ENCODE assay signal across 10 cellular contexts in genomic region chr11:12175694-12176241, GRCh38.
A peak's percentile ranks its signal among the peaks of the same experiment; 100 is the strongest.
DNase-seq lines count a peak whose midpoint lies in the region; ATAC-seq and TF ChIP-seq lines count a peak whose summit lies in the region.
"Had no signal": no experiment of that assay in that cellular context is flagged by ENCODE, and none has a peak within 500 bp of the region (broad histone marks: within the 10 kb centered on the region; RNA-seq: fewer than 3 reads in every experiment).

No MANE protein-coding gene starts in this region.

- H3K9me3 ChIP-seq in PC-3 (ENCODE audit: low read length) (no peaks in the 10 kb centered on the region), adrenal gland (replicated peaks in 1 of 3) (no peaks in the 10 kb centered on the region)
- H3K9me3 ChIP-seq: prostate gland had no signal

- H3K36me3 ChIP-seq in PC-3 (ENCODE audit: low read depth, low read length) (peaks cover 8% of the 10 kb centered on the region), adrenal gland (replicated peaks in 1 of 2) (no peaks in the 10 kb centered on the region)
- H3K36me3 ChIP-seq: prostate gland had no signal

- CTCF ChIA-PET in PC-3 (lab: Charles Lee) = no interaction called here

- peak overlapping the region; percentile 58 for H3K4me2 ChIP-seq in PC-3 (ENCODE audit: low read length)

- DNase-seq in PC-3 (peak; percentile 91), chondrocyte (ENCODE audit: low spot score) (no peak), adrenal gland (no peak), activated gamma-delta T cell (lab: John Stamatoyannopoulos, UW) (no peak)
- DNase-seq in stimulated activated naive CD4-positive, alpha-beta T cell treated with Interleukin-2 at 50 U/mL for 16 hours (lab: John Stamatoyannopoulos, UW) = no peak
- DNase-seq: Right ventricle myocardium superior had no signal

- H3K4me1 ChIP-seq in PC-3 (ENCODE audit: insufficient read depth, low read length) (peaks cover 63% of the 10 kb centered on the region), adrenal gland (replicated peaks in 1 of 2) (no peaks in the 10 kb centered on the region)
- H3K4me1 ChIP-seq: prostate gland had no signal

- intact Hi-C loops in PC-3 (cut with micrococcal nuclease) = no loop called here
- intact Hi-C loops in adrenal gland (cut with DNase I) = no loop called here

- H3F3A ChIP-seq in PC-3 (ENCODE audit: low read length, unreplicated experiment) = peaks cover 10% of the 10 kb centered on the region

- peaks cover 22% of the 10 kb centered on the region for H3K36me3 Mint-ChIP-seq in chondrocyte (ENCODE audit: low read depth)

- H3K27ac Mint-ChIP-seq in chondrocyte (ENCODE audit: unreplicated experiment) = peak overlapping the region; percentile 88

- TF ChIP-seq CTCF in PC-3 (conservative IDR thresholded peaks at IDR 0.05; ENCODE audit: low read depth, low read length) (no peak), chondrocyte (IDR thresholded peaks at IDR 0.05) (no peak), adrenal gland (IDR thresholded peaks at IDR 0.05) (no peak)

- WGBS in adrenal gland, 4 donors = 31 to 64% (median 34%) methylated on average over 4 of the region's 4 CpGs

- no peak for TF ChIP-seq POLR2A in adrenal gland (IDR thresholded peaks at IDR 0.05)

- no peak overlapping the region for H2AFZ ChIP-seq in PC-3 (ENCODE audit: low read length)

- no peaks in the 10 kb centered on the region for H3K9me2 ChIP-seq in PC-3 (replicated peaks; ENCODE audit: low read length)

- H4K20me1 ChIP-seq in PC-3 (ENCODE audit: low read length) = no peaks in the 10 kb centered on the region

- H3K4me3 ChIP-seq in PC-3 (ENCODE audit: low read length) (no peak overlapping the region), skin epidermis (no peak overlapping the region), adrenal gland (no peak overlapping the region)
- H3K4me3 ChIP-seq: prostate gland had no signal

- POLR2A ChIA-PET in PC-3 (lab: Charles Lee; ENCODE audit: unreplicated experiment) = interaction anchor here (0.5 to 0.6 kb wide), 2 partner anchors 11 to 54 kb away, joined by 3 to 5 read pairs; no protein-coding TSS in a partner anchor

- no peak overlapping the region for H3K4me3 Mint-ChIP-seq in chondrocyte (ENCODE audit: unreplicated experiment)

- BruUV-seq in PC-3 (replicated peaks; lab: Mats Ljungman, UMichigan) = TSS peak; percentile 87

- no peaks in the 10 kb centered on the region for H3K27me3 Mint-ChIP-seq in chondrocyte (ENCODE audit: low read depth)

- H3K79me2 ChIP-seq in PC-3 (ENCODE audit: low read length) = peaks cover 66% of the 10 kb centered on the region

- H3K4me1 Mint-ChIP-seq in chondrocyte (ENCODE audit: low read depth) = peaks cover 79% of the 10 kb centered on the region

- H3K27me3 ChIP-seq in PC-3 (ENCODE audit: low read length) (no peaks in the 10 kb centered on the region), adrenal gland (no peaks in the 10 kb centered on the region)

- H3K27ac ChIP-seq in PC-3 (ENCODE audit: low read length) = peak overlapping the region; percentile 97
- peak overlapping the region in 13 of 21 experiments; percentile 0 to 78 (median 48) for H3K27ac ChIP-seq in skin epidermis
- H3K27ac ChIP-seq in adrenal gland = peak overlapping the region in 1 of 5 donors; percentile 43
- H3K27ac ChIP-seq: prostate gland had no signal

- ATAC-seq in GM18867 (IDR thresholded peaks at IDR 0.05; ENCODE audit: unreplicated experiment) (peak; percentile 40), PC-3 (peak; percentile 97), HG03457 (IDR thresholded peaks at IDR 0.05; ENCODE audit: unreplicated experiment) (no peak)

- H3K9me3 Mint-ChIP-seq in chondrocyte (ENCODE audit: low read depth) = no peaks in the 10 kb centered on the region

- H3K9ac ChIP-seq in PC-3 (ENCODE audit: low read length) = peak overlapping the region; percentile 71
